8 cellular contexts compared by ENCODE assay signal in the genomic region with DNA sequence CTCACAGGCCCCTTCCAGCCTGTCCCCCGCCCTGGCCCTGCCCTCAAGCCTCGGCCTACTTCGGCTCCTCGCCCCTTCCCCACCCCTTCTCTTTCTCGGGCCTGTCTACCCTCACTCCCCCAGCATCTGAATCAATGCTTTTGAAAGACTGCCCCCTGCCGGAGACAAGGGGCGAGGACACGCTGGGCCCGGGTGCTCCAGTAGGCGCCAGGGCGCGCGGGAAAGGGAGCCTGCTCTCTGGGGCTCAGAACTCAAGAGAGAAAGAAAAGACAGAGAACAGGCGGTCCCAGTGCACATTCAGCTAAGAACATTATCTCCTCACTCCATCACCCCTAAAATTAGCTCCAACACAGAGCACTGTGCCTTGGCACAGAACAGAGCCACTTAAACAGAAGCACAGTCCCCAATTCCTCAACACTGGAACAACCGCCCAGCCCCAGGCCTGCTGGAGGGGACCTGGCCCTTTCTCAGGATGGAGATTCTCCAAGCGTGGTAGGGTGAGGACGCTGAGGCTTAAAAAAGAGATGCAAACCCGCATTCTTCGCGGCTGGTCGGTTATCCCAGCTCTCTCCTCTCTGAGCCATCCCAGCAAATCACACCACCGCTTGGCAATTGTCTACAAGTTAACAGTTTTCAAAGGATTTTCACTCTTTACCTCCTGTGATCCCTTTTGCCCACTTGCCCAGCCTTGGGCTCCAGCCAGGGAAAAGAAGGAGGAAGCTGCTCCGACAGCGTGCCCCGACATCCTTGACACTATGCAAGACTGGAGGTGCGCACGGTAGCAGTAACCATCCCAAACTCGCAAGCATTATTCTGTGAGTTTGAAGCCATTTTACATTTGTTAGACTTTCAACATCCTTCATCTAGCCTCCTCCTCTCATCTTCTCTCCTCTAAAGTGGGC. TPM values are rescaled to one million over a fixed set of nuclear protein-coding genes. Genes with fewer than 3 reads are reported as not detected.
A peak's percentile ranks its signal among the peaks of the same experiment; 100 is the strongest.
DNase-seq lines count a peak whose midpoint lies in the region; ATAC-seq and TF ChIP-seq lines count a peak whose summit lies in the region.

No MANE protein-coding gene starts in this region.

- H3K27me3 Mint-ChIP-seq in T-cell, result no peaks in the 10 kb centered on the region
- H3K27me3 Mint-ChIP-seq in activated naive CD8-positive, alpha-beta T cell treated with anti-CD3 and anti-CD28 coated beads, Interleukin-2, amount 50 U/mL, for 24 hours, result peaks cover 6% of the 10 kb centered on the region

- ATAC-seq in T-cell (replicated peaks in 1 of 4) (peak; percentile 66 to 70 (median 68)), heart right ventricle (peak; percentile 72 to 92 (median 86)), upper lobe of right lung (peak; percentile 83)
- peak; percentile 81 for ATAC-seq in activated naive CD8-positive, alpha-beta T cell treated with anti-CD3 and anti-CD28 coated beads, Interleukin-2, amount 50 U/mL, for 24 hours

- H3K4me3 Mint-ChIP-seq in T-cell, result peak overlapping the region; percentile 90 to 95 (median 91)
- peak overlapping the region; percentile 98 for H3K4me3 Mint-ChIP-seq in activated naive CD8-positive, alpha-beta T cell treated with anti-CD3 and anti-CD28 coated beads, Interleukin-2, amount 50 U/mL, for 24 hours

- TF ChIP-seq CTCF in heart right ventricle (IDR thresholded peaks at IDR 0.05) (peak; percentile 70 to 92 (median 90)), upper lobe of right lung (IDR thresholded peaks at IDR 0.05) (peak; percentile 90)

- intact Hi-C loops in heart right ventricle (cut with DNase I) (loop anchor here (2.0 to 10.0 kb wide), 12 partner anchors 17 to 225 kb away; partner anchors contain the start of genes MOSPD3 (in 2 of the 10), PCOLCE (in 2 of the 10) and TSC22D4 (in 1 of the 10)), posterior cingulate gyrus (cut with DNase I) (loop anchor here (5.0 kb wide), 2 partner anchors 105 to 225 kb away; partner anchors contain the start of genes FBXO24 and LRCH4), upper lobe of right lung (cut with DNase I) (no loop called here)

- peak; percentile 71 to 85 for DNase-seq in NCI-H2081 (lab: John Stamatoyannopoulos, UW)
- no peak for DNase-seq in NCI-H2081 treated with DMSO at 0.1 percent for 48 hours (lab: John Stamatoyannopoulos, UW)
- peak; percentile 65 for DNase-seq in MG63
- DNase-seq in T-cell, result peak; percentile 56 to 83 (median 76)
- peak; percentile 90 for DNase-seq in activated naive CD8-positive, alpha-beta T cell treated with anti-CD3 and anti-CD28 coated beads, Interleukin-2, amount 50 U/mL, for 24 hours
- peak; percentile 81 to 83 for DNase-seq in heart right ventricle
- DNase-seq in posterior cingulate gyrus, result peak; percentile 67 to 97 (median 85)
- DNase-seq in upper lobe of right lung, result peak; percentile 88

- WGBS in heart right ventricle, 2 donors, result 20 to 25% methylated on average over 28 of the region's 28 CpGs

- peak overlapping the region; percentile 71 to 87 for H3K27ac Mint-ChIP-seq in T-cell
- H3K27ac Mint-ChIP-seq in activated naive CD8-positive, alpha-beta T cell treated with anti-CD3 and anti-CD28 coated beads, Interleukin-2, amount 50 U/mL, for 24 hours, result peak overlapping the region; percentile 91

- peaks cover 16% of the 10 kb centered on the region for H3K36me3 ChIP-seq in MG63
- peaks cover 0 to 33% (median 15%) of the 10 kb centered on the region in 9 donors for H3K36me3 ChIP-seq in heart right ventricle
- H3K36me3 ChIP-seq in upper lobe of right lung, result peaks cover 15% of the 10 kb centered on the region

- peaks cover 3% of the 10 kb centered on the region for H3K36me3 Mint-ChIP-seq in T-cell
- peaks cover 5% of the 10 kb centered on the region for H3K36me3 Mint-ChIP-seq in activated naive CD8-positive, alpha-beta T cell treated with anti-CD3 and anti-CD28 coated beads, Interleukin-2, amount 50 U/mL, for 24 hours (ENCODE audit: low read depth)

- POLR2A ChIA-PET in T-cell (lab: Charles Lee), result interaction anchor here in 1 of 2 donors (0.6 kb wide), 1 partner anchor 142 kb away, joined by 3 read pairs; no protein-coding TSS in a partner anchor

- H3K27ac ChIP-seq in heart right ventricle, result peak overlapping the region in 6 of 10 donors; percentile 15 to 87 (median 46)
- H3K27ac ChIP-seq in upper lobe of right lung, result no peak overlapping the region

- H3K4me1 Mint-ChIP-seq in T-cell, result peaks cover 38 to 41% (median 40%) of the 10 kb centered on the region in 3 donors
- peaks cover 54% of the 10 kb centered on the region for H3K4me1 Mint-ChIP-seq in activated naive CD8-positive, alpha-beta T cell treated with anti-CD3 and anti-CD28 coated beads, Interleukin-2, amount 50 U/mL, for 24 hours

- H3K9me3 Mint-ChIP-seq in T-cell, result no peaks in the 10 kb centered on the region
- no peaks in the 10 kb centered on the region for H3K9me3 Mint-ChIP-seq in activated naive CD8-positive, alpha-beta T cell treated with anti-CD3 and anti-CD28 coated beads, Interleukin-2, amount 50 U/mL, for 24 hours

- H3K4me1 ChIP-seq in heart right ventricle (peaks cover 34 to 67% (median 51%) of the 10 kb centered on the region in 9 donors), upper lobe of right lung (peaks cover 21% of the 10 kb centered on the region)

- CTCF ChIA-PET in T-cell (lab: Charles Lee), result interaction anchor here (0.5 to 2.9 kb wide), 25 partner anchors 9 to 1779 kb away, joined by 3 to 14 read pairs (median 4); partner anchors contain the start of genes POP7 (in 2 of the 2), FBXO24 (in 1 of the 2), LRCH4 (in 1 of the 2) and MOSPD3 (in 1 of the 2)

- H3K4me3 ChIP-seq in MG63, result peak overlapping the region; percentile 76
- peak overlapping the region in 9 of 10 donors; percentile 3 to 99 (median 80) for H3K4me3 ChIP-seq in heart right ventricle
- H3K4me3 ChIP-seq in upper lobe of right lung, result peak overlapping the region; percentile 76

- H3K27me3 ChIP-seq in MG63, result no peaks in the 10 kb centered on the region
- H3K27me3 ChIP-seq in heart right ventricle, result no peaks in the 10 kb centered on the region
- H3K27me3 ChIP-seq in upper lobe of right lung, result no peaks in the 10 kb centered on the region

- H3K9me3 ChIP-seq in MG63, result no peaks in the 10 kb centered on the region
- no peaks in the 10 kb centered on the region for H3K9me3 ChIP-seq in heart right ventricle
- no peaks in the 10 kb centered on the region for H3K9me3 ChIP-seq in upper lobe of right lung

RNA-seq across cellular contexts. Expression of gene GIGYF1, which starts 2.1 kb away (rescaled TPM):
- 9.1 and 9.2 TPM in 2 replicates for total RNA-seq in MG63 (2014; rRNA removed; shearing (Covaris generic); ENCODE audit: low replicate concordance)
- total RNA-seq in T-cell, result 100 to 1,000 TPM in 3 of 5 donors, 10 to 100 TPM in 2; 87.7 to 161 (median 124) TPM
- total RNA-seq in heart right ventricle, result 10 to 100 TPM; 20.5 to 33.9 (median 24.2) TPM
- 10 to 100 TPM in 1 of 2 donors, 1 to 10 TPM in 1; 9.4 to 47.3 TPM for polyA plus RNA-seq in heart right ventricle
- 44.5 TPM for total RNA-seq in upper lobe of right lung

RNA-seq across cellular contexts. Expression of gene POP7, which starts 14.0 kb away (rescaled TPM):
- total RNA-seq in MG63 (2014; rRNA removed; shearing (Covaris generic); ENCODE audit: low replicate concordance), result 41.5 and 92.8 TPM in 2 replicates
- total RNA-seq in T-cell (10 to 100 TPM in 3 of 5 donors, 1 to 10 TPM in 2; 8.3 to 18.1 (median 17.8) TPM), heart right ventricle (10 to 100 TPM; 23.2 to 34.9 (median 25.3) TPM), upper lobe of right lung (20.2 TPM)
- polyA plus RNA-seq in heart right ventricle, result 10 to 100 TPM; 35.5 to 71.5 TPM

RNA-seq across cellular contexts. Expression of gene GNB2, which starts 18.4 kb away (rescaled TPM):
- 128 and 174 TPM in 2 replicates for total RNA-seq in MG63 (2014; rRNA removed; shearing (Covaris generic); ENCODE audit: low replicate concordance)
- total RNA-seq in T-cell, result 100 to 1,000 TPM; 101 to 175 (median 153) TPM
- 100 to 1,000 TPM in 7 of 10 donors, 10 to 100 TPM in 3; 91.6 to 150 (median 106) TPM for total RNA-seq in heart right ventricle
- 100 to 1,000 TPM in 1 of 2 donors, 10 to 100 TPM in 1; 32.8 to 227 TPM for polyA plus RNA-seq in heart right ventricle
- total RNA-seq in upper lobe of right lung, result 208 TPM

RNA-seq across cellular contexts. Expression of gene EPO, which starts 28.3 kb away (rescaled TPM):
- not detected in 2 replicates for total RNA-seq in MG63 (2014; rRNA removed; shearing (Covaris generic); ENCODE audit: low replicate concordance)
- total RNA-seq in T-cell (not detected), heart right ventricle (under 1 TPM in 1 of 10 donors, not detected in 9; 0.23 TPM), upper lobe of right lung (not detected)
- polyA plus RNA-seq in heart right ventricle, result not detected

RNA-seq across cellular contexts. Expression of gene ACTL6B, which starts 35.7 kb away (rescaled TPM):
- total RNA-seq in MG63 (2014; rRNA removed; shearing (Covaris generic); ENCODE audit: low replicate concordance), result not detected in 2 replicates
- not detected for total RNA-seq in T-cell
- total RNA-seq in heart right ventricle, result not detected
- polyA plus RNA-seq in heart right ventricle, result not detected
- not detected for total RNA-seq in upper lobe of right lung
